ENCODE assay signal across 13 cellular contexts in genomic region chr2:202821538-202822160, GRCh38. TPM values are rescaled to one million over a fixed set of nuclear protein-coding genes. Genes with fewer than 3 reads are reported as not detected.
DNase-seq lines count a peak whose midpoint lies in the region; ATAC-seq and TF ChIP-seq lines count a peak whose summit lies in the region.
"Had no signal": no experiment of that assay in that cellular context is flagged by ENCODE, and none has a peak within 500 bp of the region (broad histone marks: within the 10 kb centered on the region; RNA-seq: fewer than 3 reads in every experiment).

No MANE protein-coding gene starts in this region.

- H3K27ac ChIP-seq in KMS-11 (0 out of 2 replicates have a peak overlapping the region, but pooled peaks have one; percentile 3), uterus (no peak overlapping the region)

- peaks cover 28% of the 10 kb centered on the region for H3K4me1 ChIP-seq in KMS-11 (ENCODE audit: low read depth, poor library complexity, severe bottlenecking)
- H3K4me1 ChIP-seq in uterus = no peaks in the 10 kb centered on the region

- no peak overlapping the region for H3K9ac ChIP-seq in KMS-11

- no peak overlapping the region for H3K4me3 ChIP-seq in KMS-11 (IDR thresholded peaks at IDR 0.05; ENCODE audit: insufficient read depth, low read depth, low read length)
- H3K4me3 ChIP-seq in uterus = no peak overlapping the region

- TF ChIP-seq POLR2A in uterus (IDR thresholded peaks at IDR 0.05) = no peak

- no peaks in the 10 kb centered on the region for H3K27me3 ChIP-seq in KMS-11 (ENCODE audit: insufficient read depth, low read depth)
- no peaks in the 10 kb centered on the region for H3K27me3 ChIP-seq in uterus

- H4K20me1 ChIP-seq in KMS-11 (ENCODE audit: insufficient read depth) = no peaks in the 10 kb centered on the region

- peak; percentile 76 for DNase-seq in DMS 273 treated with DMSO at 0.1 percent for 48 hours (lab: John Stamatoyannopoulos, UW)
- peak; percentile 79 for DNase-seq in cerebellar cortex (ENCODE audit: low spot score)
- peak; percentile 27 for DNase-seq in occipital lobe (lab: John Stamatoyannopoulos, UW)
- no peak for DNase-seq in DMS79 treated with DMSO at 0.1 percent for 48 hours (lab: John Stamatoyannopoulos, UW)
- no peak for DNase-seq in uterus
- DNase-seq: NCI-H1105; NCI-H187; NK-92 treated with Interleukin-12 subunit alpha and Interleukin-12 subunit beta, amount 100 ng/mL, for 24 hours; T-cell had no signal

- no peaks in the 10 kb centered on the region for H3K36me3 ChIP-seq in KMS-11 (ENCODE audit: insufficient read depth)
- H3K36me3 ChIP-seq in uterus = no peaks in the 10 kb centered on the region

- intact Hi-C loops in uterus (cut with DNase I; ENCODE audit: low total_unique reads) = no loop called here

- no peaks in the 10 kb centered on the region for H3K9me3 ChIP-seq in uterus

- no peaks in the 10 kb centered on the region for H3K79me2 ChIP-seq in KMS-11 (ENCODE audit: insufficient read depth, low read depth)

- peak overlapping the region; percentile 50 for H3K4me2 ChIP-seq in KMS-11

- no peak for TF ChIP-seq CTCF in KMS-11 (conservative IDR thresholded peaks at IDR 0.05; ENCODE audit: low read depth, low read length)
- no peak for TF ChIP-seq CTCF in uterus (IDR thresholded peaks at IDR 0.05)

- no peak for ATAC-seq in esophagus mucosa
- ATAC-seq: Right ventricle myocardium inferior, SK-N-SH treated with all-trans-retinoic acid at 6 μM for 48 hours, T-cell had no signal

- H2AFZ ChIP-seq in KMS-11 (ENCODE audit: low read depth) = no peak overlapping the region

RNA-seq across cellular contexts. Expression of gene ICA1L, which starts 49.9 kb away (rescaled TPM):
- total RNA-seq in occipital lobe (126 TPM), esophagus mucosa (1.5 TPM), uterus (10 to 100 TPM in 3 of 4 donors, 1 to 10 TPM in 1; 10.0 to 56.8 (median 41.3) TPM)

Comparison
In these comparisons a context has a peak if more than half of its experiments do, and no peak if none do; other contexts are left out.
1. DNase-seq: peak in DMS 273 treated with DMSO at 0.1 percent for 48 hours (single experiment), cerebellar cortex (single experiment) and occipital lobe (single experiment); none in DMS79 treated with DMSO at 0.1 percent for 48 hours (single experiment) and uterus (0 of 2).